Comparison of ENCODE assay signal across 5 cellular contexts in the genomic region with DNA sequence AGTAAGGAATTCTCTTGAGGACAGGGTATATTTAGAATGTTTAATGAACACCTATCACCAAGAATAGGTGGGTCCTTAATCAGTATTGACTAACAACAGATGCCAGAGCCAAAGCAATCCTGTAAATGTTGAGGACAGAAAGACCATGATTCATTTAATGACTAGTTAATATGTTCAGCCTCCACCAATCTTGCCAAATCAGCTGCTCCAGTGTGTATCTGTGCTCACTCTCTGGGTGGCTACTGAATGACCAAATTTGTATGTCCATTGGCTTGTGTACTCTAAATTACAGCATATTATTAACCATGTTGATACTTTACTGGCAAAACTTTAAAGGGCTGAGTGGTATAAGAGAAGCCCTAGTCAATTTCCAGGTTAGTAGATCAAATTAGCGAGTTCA.
A peak's percentile ranks its signal among the peaks of the same experiment; 100 is the strongest.
DNase-seq lines count a peak whose midpoint lies in the region; ATAC-seq and TF ChIP-seq lines count a peak whose summit lies in the region.
"Not testable (repeated sequence)": the region's sequence is repeated elsewhere in the genome, so short reads cannot be mapped to it uniquely, and the experiment has no call there.

No MANE protein-coding gene starts in this region.

- not testable (repeated sequence) for H3K36me3 ChIP-seq in PC-3 (ENCODE audit: low read depth, low read length); aorta (ENCODE audit: control insufficient read depth in 1 of 2, insufficient read depth in 2 of 2, low read length in 1 of 2)

- H3K4me2 ChIP-seq in PC-3 (ENCODE audit: low read length): not testable (repeated sequence)

- not testable (repeated sequence) for H3K4me3 ChIP-seq in PC-3 (ENCODE audit: low read length); aorta (ENCODE audit: low read length in 2 of 2)

- H3K79me2 ChIP-seq in PC-3 (ENCODE audit: low read length): not testable (repeated sequence)

- intact Hi-C loops in PC-3 (cut with micrococcal nuclease); left cardiac atrium (cut with DNase I); aorta (cut with DNase I): not testable (repeated sequence)

- not testable (repeated sequence) for H3K9me3 ChIP-seq in PC-3 (ENCODE audit: low read length); aorta (ENCODE audit: control insufficient read depth, low read length)

- WGBS in aorta, 2 donors: 83 to 100% methylated on average over 1 of the region's 1 CpG

- TF ChIP-seq CTCF in PC-3 (conservative IDR thresholded peaks at IDR 0.05; ENCODE audit: low read depth, low read length); omental fat pad (IDR thresholded peaks at IDR 0.05): not testable (repeated sequence)

- not testable (repeated sequence) for H3K27me3 ChIP-seq in PC-3 (ENCODE audit: low read length); aorta (ENCODE audit: control insufficient read depth in 1 of 2, insufficient read depth in 2 of 2, low read length in 1 of 2)

- POLR2A ChIA-PET in PC-3 (lab: Charles Lee; ENCODE audit: unreplicated experiment): not testable (repeated sequence)

- not testable (repeated sequence) for H4K20me1 ChIP-seq in PC-3 (ENCODE audit: low read length)

- not testable (repeated sequence) for H3K4me1 ChIP-seq in PC-3 (ENCODE audit: insufficient read depth, low read length); aorta (ENCODE audit: control insufficient read depth in 1 of 2, insufficient read depth in 2 of 2, low read length in 2 of 2)

- DNase-seq in PC-3; left cardiac atrium; omental fat pad (ENCODE audit: low spot score); aorta: not testable (repeated sequence)

- not testable (repeated sequence) for H3K9ac ChIP-seq in PC-3 (ENCODE audit: low read length)

- not testable (repeated sequence) for H2AFZ ChIP-seq in PC-3 (ENCODE audit: low read length)

- not testable (repeated sequence) for BruUV-seq in PC-3 (replicated peaks; lab: Mats Ljungman, UMichigan)

- peak; percentile 77 for ATAC-seq in PC-3
- peak; percentile 19; the same call in 2 of the 3 replicates for ATAC-seq in SK-N-SH treated with all-trans-retinoic acid at 6 μM for 48 hours
- ATAC-seq in left cardiac atrium: peak; percentile 12 to 45
- ATAC-seq in omental fat pad (ENCODE audit: low FRiP score): peak; percentile 80
- peak; percentile 36 for ATAC-seq in aorta (ENCODE audit: low FRiP score)

- CTCF ChIA-PET in PC-3 (lab: Charles Lee): not testable (repeated sequence)

- not testable (repeated sequence) for H3K9me2 ChIP-seq in PC-3 (replicated peaks; ENCODE audit: low read length)

- not testable (repeated sequence) for H3F3A ChIP-seq in PC-3 (ENCODE audit: low read length, unreplicated experiment)

- H3K27ac ChIP-seq in PC-3 (ENCODE audit: low read length); aorta (ENCODE audit: low read depth in 1 of 2, low read length in 2 of 2): not testable (repeated sequence)

Comparison
In these comparisons a context has a peak if more than half of its experiments do, and no peak if none do; other contexts are left out.
1. ATAC-seq: peak in every context shown above with its lines; median percentile 80 in omental fat pad; 77 in PC-3; 36 in aorta; 28 in left cardiac atrium; 19 in SK-N-SH treated with all-trans-retinoic acid at 6 μM for 48 hours.